15 cellular contexts compared by ENCODE assay signal in the genomic region with DNA sequence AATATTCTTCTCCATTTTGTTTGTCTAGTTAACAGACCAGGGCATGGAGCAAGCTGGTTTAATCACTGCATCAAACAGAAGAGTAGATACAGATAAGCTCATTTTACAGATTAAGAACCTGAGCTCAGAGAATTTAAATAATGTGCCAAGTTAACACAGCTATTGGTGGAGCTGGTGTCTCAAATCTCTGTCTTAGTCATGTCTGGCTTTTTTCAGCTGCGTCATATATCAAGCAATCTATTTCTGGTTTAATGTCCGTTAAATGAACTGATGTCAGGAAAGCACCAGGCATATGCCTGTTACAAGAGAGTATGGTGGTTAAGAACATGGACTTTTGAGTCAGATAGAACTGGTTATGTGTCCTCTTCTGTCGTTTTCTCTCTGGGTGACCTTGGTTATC.
DNase-seq lines count a peak whose midpoint lies in the region; ATAC-seq and TF ChIP-seq lines count a peak whose summit lies in the region.
"Had no signal": no experiment of that assay in that cellular context is flagged by ENCODE, and none has a peak within 500 bp of the region (broad histone marks: within the 10 kb centered on the region; RNA-seq: fewer than 3 reads in every experiment).

No MANE protein-coding gene starts in this region.

- CTCF ChIA-PET in activated CD8-positive, alpha-beta T cell treated with anti-CD3 and anti-CD28 coated beads, Interleukin-2, amount 10 ng/mL, durations not matched to agents 7 days and 5 days (lab: Charles Lee), result interaction anchor here (1.0 kb wide), 1 partner anchor 150 kb away, joined by 3 read pairs; no protein-coding TSS in a partner anchor

- no peaks in the 10 kb centered on the region for H3K27me3 Mint-ChIP-seq in mesothelial cell of epicardium (ENCODE audit: low read depth)
- no peaks in the 10 kb centered on the region for H3K27me3 Mint-ChIP-seq in activated CD8-positive, alpha-beta T cell treated with anti-CD3 and anti-CD28 coated beads, Interleukin-2, amount 10 ng/mL, durations not matched to agents 7 days and 5 days (ENCODE audit: low read depth)

- H3K27ac Mint-ChIP-seq in mesothelial cell of epicardium, result peak overlapping the region; percentile 36
- H3K27ac Mint-ChIP-seq in activated CD8-positive, alpha-beta T cell treated with anti-CD3 and anti-CD28 coated beads, Interleukin-2, amount 10 ng/mL, durations not matched to agents 7 days and 5 days, result no peak overlapping the region

- peak; percentile 73 for ATAC-seq in GM18861 (IDR thresholded peaks at IDR 0.05; ENCODE audit: unreplicated experiment)
- ATAC-seq in HG02885 (IDR thresholded peaks at IDR 0.05; ENCODE audit: poor library complexity, unreplicated experiment), result peak; percentile 72
- no peak for ATAC-seq in esophagus mucosa
- ATAC-seq in activated CD8-positive, alpha-beta T cell treated with anti-CD3 and anti-CD28 coated beads, Interleukin-2, amount 10 ng/mL, durations not matched to agents 7 days and 5 days, result no peak
- ATAC-seq: PC-3 had no signal

- H3K9me3 Mint-ChIP-seq in mesothelial cell of epicardium, result no peaks in the 10 kb centered on the region
- no peaks in the 10 kb centered on the region for H3K9me3 Mint-ChIP-seq in activated CD8-positive, alpha-beta T cell treated with anti-CD3 and anti-CD28 coated beads, Interleukin-2, amount 10 ng/mL, durations not matched to agents 7 days and 5 days (ENCODE audit: insufficient read depth)

- no peaks in the 10 kb centered on the region for H3K36me3 Mint-ChIP-seq in mesothelial cell of epicardium
- no peaks in the 10 kb centered on the region for H3K36me3 Mint-ChIP-seq in activated CD8-positive, alpha-beta T cell treated with anti-CD3 and anti-CD28 coated beads, Interleukin-2, amount 10 ng/mL, durations not matched to agents 7 days and 5 days (ENCODE audit: low read depth)

- POLR2A ChIA-PET in activated CD8-positive, alpha-beta T cell treated with anti-CD3 and anti-CD28 coated beads, Interleukin-2, amount 10 ng/mL, durations not matched to agents 7 days and 5 days (lab: Charles Lee), result no interaction called here

- DNase-seq in OCI-M1 (lab: John Stamatoyannopoulos, UW) (peak; percentile 63), mesothelial cell of epicardium (ENCODE audit: low spot score in 2 of 2, unreplicated experiment in 2 of 2) (no peak), NCI-H146 (lab: John Stamatoyannopoulos, UW) (no peak), NCI-H1417 treated with DMSO at 0.1 percent for 48 hours (lab: John Stamatoyannopoulos, UW) (no peak)
- no peak for DNase-seq in activated CD8-positive, alpha-beta T cell treated with anti-CD3 and anti-CD28 coated beads, Interleukin-2, amount 10 ng/mL, durations not matched to agents 7 days and 5 days
- DNase-seq: activated CD4-positive, alpha-beta T cell treated with anti-CD3 and anti-CD28 coated beads for 48 hours; activated T-cell treated with anti-CD3 and anti-CD28 coated beads, Interleukin-2, amount 50 U/mL, for 1 hour; glutamatergic neuron; NCI-H2227 treated with DMSO at 0.1 percent for 48 hours; PC-3; stimulated activated CD4-positive, alpha-beta T cell treated with anti-CD3 and anti-CD28 coated beads, Interleukin-2, amount 100 ng/mL, for 24 hours; SW 1271 had no signal

- H3K4me1 Mint-ChIP-seq in mesothelial cell of epicardium, result peaks cover 20% of the 10 kb centered on the region
- no peaks in the 10 kb centered on the region for H3K4me1 Mint-ChIP-seq in activated CD8-positive, alpha-beta T cell treated with anti-CD3 and anti-CD28 coated beads, Interleukin-2, amount 10 ng/mL, durations not matched to agents 7 days and 5 days (ENCODE audit: low read depth)

- no peak for TF ChIP-seq CTCF in mesothelial cell of epicardium (IDR thresholded peaks at IDR 0.05; ENCODE audit: unreplicated experiment)

- H3K4me3 Mint-ChIP-seq in mesothelial cell of epicardium, result no peak overlapping the region
- no peak overlapping the region for H3K4me3 Mint-ChIP-seq in activated CD8-positive, alpha-beta T cell treated with anti-CD3 and anti-CD28 coated beads, Interleukin-2, amount 10 ng/mL, durations not matched to agents 7 days and 5 days

Comparison
In these comparisons a context has a peak if more than half of its experiments do, and no peak if none do; other contexts are left out.
1. ATAC-seq: peak in GM18861 (single experiment) and HG02885 (single experiment); none in esophagus mucosa (single experiment) and activated CD8-positive, alpha-beta T cell treated with anti-CD3 and anti-CD28 coated beads, Interleukin-2, amount 10 ng/mL, durations not matched to agents 7 days and 5 days (single experiment).